ENCODE assay signal across 16 cellular contexts in genomic region chr1:157249739-157250138, GRCh38.
DNase-seq lines count a peak whose midpoint lies in the region; ATAC-seq and TF ChIP-seq lines count a peak whose summit lies in the region.
"Had no signal": no experiment of that assay in that cellular context is flagged by ENCODE, and none has a peak within 500 bp of the region (broad histone marks: within the 10 kb centered on the region; RNA-seq: fewer than 3 reads in every experiment).

No MANE protein-coding gene starts in this region.

- no peak overlapping the region for H4K91ac ChIP-seq in mesenchymal stem cell (ENCODE audit: low read length)

- H2BK15ac ChIP-seq in mesenchymal stem cell (ENCODE audit: low read depth, poor library complexity, severe bottlenecking): peak overlapping the region; percentile 26

- no peak overlapping the region for H3K23ac ChIP-seq in mesenchymal stem cell (ENCODE audit: low read length in 2 of 2)

- no peak overlapping the region for H3K9ac ChIP-seq in mesenchymal stem cell (ENCODE audit: low read length)
- H3K9ac ChIP-seq: KMS-11 had no signal

- H3K4me2 ChIP-seq in mesenchymal stem cell (ENCODE audit: low read length, poor library complexity, severe bottlenecking): no peak overlapping the region
- H3K4me2 ChIP-seq: KMS-11 had no signal

- intact Hi-C loops in prostate gland (cut with DNase I): no loop called here
- intact Hi-C loops in sigmoid colon (cut with DNase I): no loop called here

- no peaks in the 10 kb centered on the region for H3K36me3 ChIP-seq in mesenchymal stem cell (ENCODE audit: control insufficient read depth in 1 of 2, insufficient read depth in 2 of 2, low read depth in 1 of 2, low read length in 2 of 2)
- H3K36me3 ChIP-seq in prostate gland: no peaks in the 10 kb centered on the region
- no peaks in the 10 kb centered on the region for H3K36me3 ChIP-seq in sigmoid colon
- H3K36me3 ChIP-seq: BE2C had no signal

- H2AFZ ChIP-seq in mesenchymal stem cell (ENCODE audit: low read depth, low read length): no peak overlapping the region

- TF ChIP-seq EP300 in sigmoid colon (IDR thresholded peaks at IDR 0.05): no peak

- H2AK5ac ChIP-seq in mesenchymal stem cell (ENCODE audit: low read length, severe bottlenecking): no peak overlapping the region

- H3K4me3 ChIP-seq in mesenchymal stem cell (ENCODE audit: insufficient read depth in 1 of 2, low read depth in 1 of 2, low read length in 2 of 2) (no peak overlapping the region), prostate gland (no peak overlapping the region), sigmoid colon (no peak overlapping the region)

- H3K4ac ChIP-seq in mesenchymal stem cell (ENCODE audit: low read depth in 1 of 2, low read length in 2 of 2): no peak overlapping the region

- no peak overlapping the region for H3K18ac ChIP-seq in mesenchymal stem cell (ENCODE audit: low read depth in 1 of 2, low read length in 2 of 2)

- no peaks in the 10 kb centered on the region for H3K4me1 ChIP-seq in mesenchymal stem cell (ENCODE audit: control insufficient read depth, insufficient read depth, low read depth, low read length)
- H3K4me1 ChIP-seq in prostate gland (replicated peaks): no peaks in the 10 kb centered on the region
- no peaks in the 10 kb centered on the region for H3K4me1 ChIP-seq in sigmoid colon
- H3K4me1 ChIP-seq: BE2C had no signal

- H3K9me3 ChIP-seq in mesenchymal stem cell (ENCODE audit: control insufficient read depth, low read length): no peaks in the 10 kb centered on the region
- no peaks in the 10 kb centered on the region for H3K9me3 ChIP-seq in prostate gland
- peaks cover 0 to 3% (median 0%) of the 10 kb centered on the region in 4 donors for H3K9me3 ChIP-seq in sigmoid colon
- H3K9me3 ChIP-seq: BE2C had no signal

- H3K14ac ChIP-seq in mesenchymal stem cell (ENCODE audit: low read length in 2 of 2): no peak overlapping the region

- no peaks in the 10 kb centered on the region for H3K27me3 ChIP-seq in mesenchymal stem cell (ENCODE audit: control insufficient read depth in 1 of 2, insufficient read depth in 1 of 2, low read length in 2 of 2)
- H3K27me3 ChIP-seq in prostate gland (replicated peaks; ENCODE audit: insufficient read depth): peaks cover 3% of the 10 kb centered on the region
- H3K27me3 ChIP-seq in sigmoid colon: no peaks in the 10 kb centered on the region
- H3K27me3 ChIP-seq: BE2C had no signal

- no peaks in the 10 kb centered on the region for H3K79me1 ChIP-seq in mesenchymal stem cell (replicated peaks; ENCODE audit: low read length, poor library complexity, severe bottlenecking)

- DNase-seq in mesenchymal stem cell (no peak), prostate gland (ENCODE audit: low spot score) (no peak), sigmoid colon (no peak)
- DNase-seq: BE2C; CD4-positive, alpha-beta memory T cell; DND-41; GDM1; HCEC 1CT; HFFc6 had no signal

- ATAC-seq in GM18909 (IDR thresholded peaks at IDR 0.05; ENCODE audit: poor library complexity, unreplicated experiment): peak; percentile 29
- ATAC-seq in HG03342 (IDR thresholded peaks at IDR 0.05; ENCODE audit: unreplicated experiment): peak; percentile 11
- ATAC-seq in HG03108 (IDR thresholded peaks at IDR 0.05; ENCODE audit: unreplicated experiment): no peak
- no peak for ATAC-seq in HG02970 (IDR thresholded peaks at IDR 0.05; ENCODE audit: low FRiP score, unreplicated experiment)
- ATAC-seq: HepG2 had no signal

- H3K27ac ChIP-seq in mesenchymal stem cell (ENCODE audit: low read length, poor library complexity, severe bottlenecking) (no peak overlapping the region), prostate gland (no peak overlapping the region), sigmoid colon (no peak overlapping the region)
- H3K27ac ChIP-seq: C4-2B, KMS-11 had no signal

- H2BK5ac ChIP-seq in mesenchymal stem cell (ENCODE audit: low read depth, low read length, poor library complexity, severe bottlenecking): no peak overlapping the region

- no peak overlapping the region for H4K8ac ChIP-seq in mesenchymal stem cell (ENCODE audit: low read length)

- TF ChIP-seq CTCF in prostate gland (IDR thresholded peaks at IDR 0.05): no peak
- no peak for TF ChIP-seq CTCF in sigmoid colon (IDR thresholded peaks at IDR 0.05)

- TF ChIP-seq POLR2A in prostate gland (IDR thresholded peaks at IDR 0.05) (no peak), sigmoid colon (IDR thresholded peaks at IDR 0.05) (no peak)

- no peak overlapping the region for H2BK120ac ChIP-seq in mesenchymal stem cell (ENCODE audit: low read depth, low read length)

- WGBS in mesenchymal stem cell: no CpG with 5 or more reads among the region's 1 CpG
- WGBS in prostate gland: 93% methylated on average over 1 of the region's 1 CpG
- WGBS in sigmoid colon, 2 donors: 94 to 96% methylated on average over 1 of the region's 1 CpG

- no peak overlapping the region for H2BK12ac ChIP-seq in mesenchymal stem cell (ENCODE audit: low read length in 2 of 2)

Comparison
In these comparisons a context has a peak if more than half of its experiments do, and no peak if none do; other contexts are left out.
1. ATAC-seq: peak in GM18909 (single experiment) and HG03342 (single experiment); none in HG03108 (single experiment) and HG02970 (single experiment).